Comparison of ENCODE assay signal across 17 cellular contexts in the genomic region with DNA sequence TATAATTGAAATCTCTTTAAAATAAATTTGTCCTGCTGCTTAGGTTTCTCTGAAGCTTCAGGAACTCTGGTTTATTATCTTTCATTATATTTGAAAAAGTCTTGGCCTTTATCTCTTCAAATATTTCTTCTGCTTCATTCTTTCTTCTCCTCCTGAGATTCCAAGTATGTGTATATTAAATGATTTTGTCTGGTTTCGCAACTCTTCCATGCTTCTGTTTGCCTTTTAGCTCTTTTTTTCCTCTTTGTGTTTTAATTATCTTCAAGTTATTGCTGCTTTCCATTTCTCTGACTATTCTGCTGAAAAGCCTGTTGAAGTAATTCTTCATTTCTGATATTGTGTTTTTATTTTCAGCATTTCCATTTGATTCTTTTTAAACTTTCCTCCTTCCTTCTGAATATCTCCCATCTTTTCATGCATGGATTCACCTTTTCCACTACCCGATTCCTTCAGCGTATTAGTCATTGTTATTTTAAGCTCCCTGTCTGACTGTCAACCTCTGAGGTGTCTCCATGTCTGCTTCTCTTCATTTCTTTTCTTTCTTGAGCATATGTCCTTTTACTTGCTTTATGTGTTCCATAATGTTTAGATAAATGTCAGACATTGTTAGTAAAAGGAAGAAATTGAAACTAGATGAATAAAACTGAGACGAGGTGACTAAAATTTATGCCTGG. TPM values are rescaled to one million over a fixed set of nuclear protein-coding genes. Genes with fewer than 3 reads are reported as not detected.
A peak's percentile ranks its signal among the peaks of the same experiment; 100 is the strongest.
DNase-seq lines count a peak whose midpoint lies in the region; ATAC-seq, FAIRE-seq and TF ChIP-seq lines count a peak whose summit lies in the region.
"Had no signal": no experiment of that assay in that cellular context is flagged by ENCODE, and none has a peak within 500 bp of the region (broad histone marks: within the 10 kb centered on the region; RNA-seq: fewer than 3 reads in every experiment).

No MANE protein-coding gene starts in this region.

- H3K4me2 ChIP-seq in A549: peak overlapping the region; percentile 70

- H3K27ac ChIP-seq in A549: peak overlapping the region; percentile 46 to 76; a peak in 5 of 6 replicates
- H3K27ac ChIP-seq: colonic mucosa, SJCRH30, WERI-Rb-1 had no signal

- 17% methylated on average over 4 of the region's 4 CpGs for WGBS in A549 (ENCODE audit: missing lambda C conversion rate)

- ATAC-seq in A549 (peak; percentile 84 to 86; a peak in 4 of 6 replicates), GM21447 (IDR thresholded peaks at IDR 0.05; ENCODE audit: unreplicated experiment) (no peak), HG03460 (IDR thresholded peaks at IDR 0.05; ENCODE audit: unreplicated experiment) (no peak)

- peak; percentile 36 to 46 for DNase-seq in A549 (ENCODE audit: low read depth in 1 of 2, low spot score in 1 of 2)
- DNase-seq in HFFc6: peak; percentile 34
- peak; percentile 29 for DNase-seq in astrocyte of the cerebellum (ENCODE audit: low read depth)
- peak; percentile 10 for DNase-seq in hepatic stellate cell (ENCODE audit: low spot score)
- DNase-seq in NCI-H146 treated with DMSO at 0.1 percent for 48 hours (lab: John Stamatoyannopoulos, UW; ENCODE audit: unreplicated experiment): no peak
- no peak for DNase-seq in NCI-H187 treated with DMSO at 0.1 percent for 48 hours (lab: John Stamatoyannopoulos, UW)
- DNase-seq: activated CD8-positive, alpha-beta memory T cell treated with anti-CD3 and anti-CD28 coated beads, Interleukin-2, amount 50 U/mL, for 48 hours; colonic mucosa; NCI-H1436 treated with DMSO at 0.1 percent for 48 hours; NCI-H774; SJCRH30; stimulated activated CD4-positive, alpha-beta T cell treated with anti-CD3 and anti-CD28 coated beads, Interleukin-2, amount 100 ng/mL, for 24 hours; WERI-Rb-1 had no signal

- no peak overlapping the region for H3K4me3 ChIP-seq in A549
- H3K4me3 ChIP-seq in astrocyte of the cerebellum (ENCODE audit: low read depth, low read length): no peak overlapping the region
- H3K4me3 ChIP-seq: colonic mucosa, SJCRH30 had no signal

- TF ChIP-seq EP300 in A549 (IDR thresholded peaks at IDR 0.05): no peak

- H3K9me3 ChIP-seq in A549: no peaks in the 10 kb centered on the region
- H3K9me3 ChIP-seq: colonic mucosa, SJCRH30 had no signal

- H3K36me3 Mint-ChIP-seq in HFFc6 (ENCODE audit: low read depth): no peaks in the 10 kb centered on the region
- H3K36me3 Mint-ChIP-seq: activated naive CD8-positive, alpha-beta T cell had no signal

- TF ChIP-seq CTCF in A549 (IDR thresholded peaks at IDR 0.05) (no peak), HFFc6 (IDR thresholded peaks at IDR 0.05) (no peak), astrocyte of the cerebellum (IDR thresholded peaks at IDR 0.05; ENCODE audit: low read depth, low read length, missing control alignments) (no peak)

- H3K4me3 Mint-ChIP-seq in HFFc6: peak overlapping the region; percentile 61
- H3K4me3 Mint-ChIP-seq: activated naive CD8-positive, alpha-beta T cell had no signal

- peaks cover 23% of the 10 kb centered on the region for H3K4me1 Mint-ChIP-seq in HFFc6 (ENCODE audit: low read depth)

- H3K4me1 ChIP-seq in A549: peaks cover 24% of the 10 kb centered on the region
- H3K4me1 ChIP-seq: colonic mucosa, SJCRH30 had no signal

- POLR2A ChIA-PET in A549 (lab: Yijun Ruan, JAX): interaction anchor here (0.8 to 1.7 kb wide), 2 partner anchors 46 to 154 kb away, joined by 3 to 8 read pairs; partner anchors contain the start of gene CTSC

- H3K27me3 Mint-ChIP-seq in HFFc6 (ENCODE audit: insufficient read depth): no peaks in the 10 kb centered on the region
- H3K27me3 Mint-ChIP-seq: activated naive CD8-positive, alpha-beta T cell had no signal

- no peak for FAIRE-seq in A549 (lab: Jason Lieb, UNC)
- FAIRE-seq: islet of Langerhans had no signal

- no peaks in the 10 kb centered on the region for H3K9me3 Mint-ChIP-seq in HFFc6

- CTCF ChIA-PET in A549 (lab: Yijun Ruan, JAX): no interaction called here

- TF ChIP-seq POLR2A in A549 (IDR thresholded peaks at IDR 0.05; ENCODE audit: low read length): no peak

- peak overlapping the region; percentile 24 for H3K27ac Mint-ChIP-seq in HFFc6
- H3K27ac Mint-ChIP-seq: activated naive CD8-positive, alpha-beta T cell had no signal

- TF ChIP-seq RAD21 in A549 (conservative IDR thresholded peaks at IDR 0.05 in 1 of 2, IDR thresholded peaks at IDR 0.05 in 1 of 2): no peak

- in situ Hi-C loops in astrocyte of the cerebellum (cut with HindIII; ENCODE audit: low sequenced_read_pairs): no loop called here

TF ChIP-seq in A549, 52 proteins besides CTCF, POLR2A, EP300 and RAD21:
- peak; percentile 39; the same call in 1 of the 2 replicates for TF ChIP-seq FOSL2 (IDR thresholded peaks at IDR 0.05)
- peak; percentile 38; the same call in 1 of the 2 replicates for TF ChIP-seq FOSL2 (CRISPR knock-in tag; IDR thresholded peaks at IDR 0.05)
- no peak for TF ChIP-seq ZFP36 (IDR thresholded peaks at IDR 0.05; ENCODE audit: borderline replicate concordance, partially characterized antibody)
- no peak for TF ChIP-seq TFCP2L1 (CRISPR knock-in tag; IDR thresholded peaks at IDR 0.05)
- TF ChIP-seq SMC3 (IDR thresholded peaks at IDR 0.05): no peak
- TF ChIP-seq RFX5 (IDR thresholded peaks at IDR 0.05): no peak
- TF ChIP-seq E2F6 (IDR thresholded peaks at IDR 0.05; ENCODE audit: borderline replicate concordance, low read depth): no peak
- TF ChIP-seq, protein P1, sequence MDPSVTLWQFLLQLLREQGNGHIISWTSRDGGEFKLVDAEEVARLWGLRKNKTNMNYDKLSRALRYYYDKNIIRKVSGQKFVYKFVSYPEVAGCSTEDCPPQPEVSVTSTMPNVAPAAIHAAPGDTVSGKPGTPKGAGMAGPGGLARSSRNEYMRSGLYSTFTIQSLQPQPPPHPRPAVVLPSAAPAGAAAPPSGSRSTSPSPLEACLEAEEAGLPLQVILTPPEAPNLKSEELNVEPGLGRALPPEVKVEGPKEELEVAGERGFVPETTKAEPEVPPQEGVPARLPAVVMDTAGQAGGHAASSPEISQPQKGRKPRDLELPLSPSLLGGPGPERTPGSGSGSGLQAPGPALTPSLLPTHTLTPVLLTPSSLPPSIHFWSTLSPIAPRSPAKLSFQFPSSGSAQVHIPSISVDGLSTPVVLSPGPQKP (IDR thresholded peaks at IDR 0.05; ENCODE audit: low read depth, low read length): no peak
- TF ChIP-seq HES2 (IDR thresholded peaks at IDR 0.05): no peak
- no peak for TF ChIP-seq KDM1A (IDR thresholded peaks at IDR 0.05; ENCODE audit: low read depth)
- TF ChIP-seq MAZ (IDR thresholded peaks at IDR 0.05; ENCODE audit: borderline replicate concordance, low read depth, low read length): no peak
- TF ChIP-seq POLR2AphosphoS2 (conservative IDR thresholded peaks at IDR 0.05; ENCODE audit: low read length): no peak
- TF ChIP-seq CHD4 (IDR thresholded peaks at IDR 0.05; ENCODE audit: borderline replicate concordance): no peak
- peak; percentile 84 to 88 for TF ChIP-seq CEBPB (IDR thresholded peaks at IDR 0.05)

RNA-seq across cellular contexts. Expression of gene CTSC, which starts 46.6 kb away (rescaled TPM):
- polyA plus RNA-seq in A549 (2011; rRNA removed) (118 and 123 TPM in 2 replicates), A549 (2017; fragmentation: RNase III; extraction: RNeasy Plus Mini Kit Qiagen cat#74134 plus additional on column Dnase treatment) (50.0 to 50.9 TPM (median 50.3 TPM) in 3 replicates)
- 32.8 and 37.0 TPM in 2 replicates for polyA plus RNA-seq in A549 (2012; cell fraction: cytosol; rRNA removed)
- 43.0 and 48.9 TPM in 2 replicates for polyA plus RNA-seq in A549 (2012; cell fraction: nucleus; rRNA removed)
- 25.9 and 31.4 TPM in 2 replicates for polyA minus RNA-seq in A549 (2011; rRNA and poly(A)+ RNA removed)
- total RNA-seq in HFFc6 (2021; fragmentation: NEBNext Ultra II Directional; extraction: Animal tissue kit (Norgen Biotek cat#: 25700)): 100 to 1,000 TPM; 234 to 406 (median 384) TPM

Comparison
In these comparisons a context has a peak if more than half of its experiments do, and no peak if none do; other contexts are left out.
1. ATAC-seq: peak in A549 (2 of 2); none in GM21447 (single experiment) and HG03460 (single experiment).
2. DNase-seq: peak in A549 (2 of 2), HFFc6 (single experiment), astrocyte of the cerebellum (single experiment) and hepatic stellate cell (single experiment); none in NCI-H146 treated with DMSO at 0.1 percent for 48 hours (single experiment) and NCI-H187 treated with DMSO at 0.1 percent for 48 hours (single experiment).